Comparison of ENCODE assay signal across 17 cellular contexts in genomic region chr2:26754972-26755670, GRCh38. TPM values are rescaled to one million over a fixed set of nuclear protein-coding genes. Genes with fewer than 3 reads are reported as not detected.
DNase-seq lines count a peak whose midpoint lies in the region; ATAC-seq, FAIRE-seq and TF ChIP-seq lines count a peak whose summit lies in the region.
"Had no signal": no experiment of that assay in that cellular context is flagged by ENCODE, and none has a peak within 500 bp of the region (broad histone marks: within the 10 kb centered on the region; RNA-seq: fewer than 3 reads in every experiment).

No MANE protein-coding gene starts in this region.

- no peaks in the 10 kb centered on the region for H3K36me3 ChIP-seq in CD4-positive, alpha-beta memory T cell (ENCODE audit: insufficient read depth, low read length)
- H3K36me3 ChIP-seq in prostate gland (no peaks in the 10 kb centered on the region), MG63 (no peaks in the 10 kb centered on the region)

- DNase-seq in COLO668 (lab: John Stamatoyannopoulos, UW; ENCODE audit: unreplicated experiment) (peak; percentile 25), HL-60 (ENCODE audit: low read depth in 1 of 2, low spot score in 1 of 2) (peak; percentile 26 to 39), RCC 7860 (ENCODE audit: low spot score) (peak; percentile 80), kidney tubule cell (ENCODE audit: low spot score) (peak; percentile 83), prostate gland (ENCODE audit: low spot score) (no peak), MG63 (no peak)
- no peak for DNase-seq in CD4-positive, alpha-beta memory T cell
- DNase-seq: C1 segment of cervical spinal cord; head of caudate nucleus; left cardiac atrium; stimulated activated CD4-positive, alpha-beta T cell treated with anti-CD3 and anti-CD28 coated beads, Interleukin-2, amount 100 ng/mL, for 48 hours had no signal

- ATAC-seq in HG03565 (IDR thresholded peaks at IDR 0.05; ENCODE audit: unreplicated experiment), result no peak
- ATAC-seq: left cardiac atrium; stimulated activated effector memory CD8-positive, alpha-beta T cell treated with anti-CD3 and anti-CD28 coated beads, Interleukin-12 subunit alpha, Interleukin-12 subunit beta, amount 100 ng/mL, for 72 hours had no signal

- no peak overlapping the region for H3K4me3 Mint-ChIP-seq in CD4-positive, alpha-beta memory T cell
- H3K4me3 Mint-ChIP-seq: activated naive CD4-positive, alpha-beta T cell treated with anti-CD3 and anti-CD28 coated beads, Interleukin-2, amount 50 U/mL, for 24 hours; stimulated activated effector memory CD8-positive, alpha-beta T cell treated with anti-CD3 and anti-CD28 coated beads, Interleukin-12 subunit alpha, Interleukin-12 subunit beta, amount 100 ng/mL, for 72 hours; T-helper 2 cell treated with Interferon-gamma antibody and Interleukin-4, amounts not matched to agents 5 μg/mL and 100 μg/mL, for 36 hours had no signal

- peak overlapping the region in 1 of 7 donors; percentile 48 for H3K27ac Mint-ChIP-seq in CD4-positive, alpha-beta memory T cell
- H3K27ac Mint-ChIP-seq: activated naive CD4-positive, alpha-beta T cell treated with anti-CD3 and anti-CD28 coated beads, Interleukin-2, amount 50 U/mL, for 24 hours; stimulated activated effector memory CD8-positive, alpha-beta T cell treated with anti-CD3 and anti-CD28 coated beads, Interleukin-12 subunit alpha, Interleukin-12 subunit beta, amount 100 ng/mL, for 72 hours; T-helper 2 cell treated with Interferon-gamma antibody and Interleukin-4, amounts not matched to agents 5 μg/mL and 100 μg/mL, for 36 hours had no signal

- H3K4me3 ChIP-seq in HL-60 (replicated peaks; ENCODE audit: insufficient read depth, low read length), result no peak overlapping the region
- H3K4me3 ChIP-seq in CD4-positive, alpha-beta memory T cell (ENCODE audit: low read length in 2 of 2), result no peak overlapping the region
- H3K4me3 ChIP-seq in prostate gland, result no peak overlapping the region
- no peak overlapping the region for H3K4me3 ChIP-seq in MG63

- H3K27me3 Mint-ChIP-seq in CD4-positive, alpha-beta memory T cell, result peaks cover 1 to 3% of the 10 kb centered on the region in 2 donors
- H3K27me3 Mint-ChIP-seq: activated naive CD4-positive, alpha-beta T cell treated with anti-CD3 and anti-CD28 coated beads, Interleukin-2, amount 50 U/mL, for 24 hours had no signal

- no peak for TF ChIP-seq POLR2A in prostate gland (IDR thresholded peaks at IDR 0.05)

- intact Hi-C loops in CD4-positive, alpha-beta memory T cell (cut with micrococcal nuclease), result no loop called here
- intact Hi-C loops in prostate gland (cut with DNase I), result no loop called here

- H3K9me3 ChIP-seq in CD4-positive, alpha-beta memory T cell (ENCODE audit: control insufficient read depth in 1 of 2, low read length in 2 of 2), result no peaks in the 10 kb centered on the region
- H3K9me3 ChIP-seq in prostate gland (no peaks in the 10 kb centered on the region), MG63 (no peaks in the 10 kb centered on the region; the same call in 1 of the 2 replicates)

- H3K27ac ChIP-seq in HL-60 (replicated peaks) (no peak overlapping the region), prostate gland (no peak overlapping the region)
- H3K27ac ChIP-seq in CD4-positive, alpha-beta memory T cell (ENCODE audit: low read depth, low read length), result no peak overlapping the region
- H3K27ac ChIP-seq: RWPE1 had no signal

- FAIRE-seq in RCC 7860 (lab: Jason Lieb, UNC), result peak; percentile 87

- WGBS in prostate gland, result 70% methylated on average over 4 of the region's 4 CpGs

- no peaks in the 10 kb centered on the region for H3K27me3 ChIP-seq in HL-60 (ENCODE audit: insufficient read depth, poor library complexity, severe bottlenecking)
- H3K27me3 ChIP-seq in CD4-positive, alpha-beta memory T cell (ENCODE audit: insufficient read depth, low read length), result no peaks in the 10 kb centered on the region
- H3K27me3 ChIP-seq in prostate gland (replicated peaks; ENCODE audit: insufficient read depth), result no peaks in the 10 kb centered on the region
- H3K27me3 ChIP-seq in MG63, result no peaks in the 10 kb centered on the region

- POLR2A ChIA-PET in CD4-positive, alpha-beta memory T cell (lab: Charles Lee; ENCODE audit: partially characterized antibody), result no interaction called here

- H3K9me3 Mint-ChIP-seq in CD4-positive, alpha-beta memory T cell, result peaks cover 0 to 2% (median 0%) of the 10 kb centered on the region in 8 donors
- H3K9me3 Mint-ChIP-seq: activated naive CD4-positive, alpha-beta T cell treated with anti-CD3 and anti-CD28 coated beads, Interleukin-2, amount 50 U/mL, for 24 hours; stimulated activated effector memory CD8-positive, alpha-beta T cell treated with anti-CD3 and anti-CD28 coated beads, Interleukin-12 subunit alpha, Interleukin-12 subunit beta, amount 100 ng/mL, for 72 hours; T-helper 2 cell treated with Interferon-gamma antibody and Interleukin-4, amounts not matched to agents 5 μg/mL and 100 μg/mL, for 36 hours had no signal

- H3K4me1 Mint-ChIP-seq in CD4-positive, alpha-beta memory T cell, result no peaks in the 10 kb centered on the region
- H3K4me1 Mint-ChIP-seq: activated naive CD4-positive, alpha-beta T cell treated with anti-CD3 and anti-CD28 coated beads, Interleukin-2, amount 50 U/mL, for 24 hours had no signal

- no peaks in the 10 kb centered on the region for H3K36me3 Mint-ChIP-seq in CD4-positive, alpha-beta memory T cell
- H3K36me3 Mint-ChIP-seq: stimulated activated effector memory CD8-positive, alpha-beta T cell treated with anti-CD3 and anti-CD28 coated beads, Interleukin-12 subunit alpha, Interleukin-12 subunit beta, amount 100 ng/mL, for 72 hours had no signal

- no peak for TF ChIP-seq CTCF in HL-60 (IDR thresholded peaks at IDR 0.05; ENCODE audit: insufficient read depth, low read length)
- no peak for TF ChIP-seq CTCF in prostate gland (IDR thresholded peaks at IDR 0.05)

- CTCF ChIA-PET in CD4-positive, alpha-beta memory T cell (lab: Charles Lee; ENCODE audit: partially characterized antibody), result interaction anchor here (0.6 to 6.8 kb wide), 2 partner anchors 11 to 1049 kb away, joined by 3 to 40 read pairs; no protein-coding TSS in a partner anchor

- no peaks in the 10 kb centered on the region for H3K4me1 ChIP-seq in CD4-positive, alpha-beta memory T cell (ENCODE audit: insufficient read depth, low read length)
- no peaks in the 10 kb centered on the region for H3K4me1 ChIP-seq in prostate gland (replicated peaks)

RNA-seq across cellular contexts. Expression of gene SLC35F6, which starts 9.0 kb away (rescaled TPM):
- total RNA-seq in CD4-positive, alpha-beta memory T cell, result 10 to 100 TPM; 20.1 to 22.2 TPM
- 1 to 10 TPM; 4.8 to 6.9 TPM for polyA plus RNA-seq in CD4-positive, alpha-beta memory T cell
- total RNA-seq in prostate gland, result 10 to 100 TPM; 56.6 to 58.6 TPM
- total RNA-seq in MG63 (2014; rRNA removed; shearing (Covaris generic); ENCODE audit: low replicate concordance), result 18.9 and 31.0 TPM in 2 replicates

RNA-seq across cellular contexts. Expression of gene CENPA, which starts 30.7 kb away (rescaled TPM):
- under 1 TPM in 1 of 2 experiments, not detected in 1; 0.32 TPM for total RNA-seq in CD4-positive, alpha-beta memory T cell
- not detected for polyA plus RNA-seq in CD4-positive, alpha-beta memory T cell
- total RNA-seq in prostate gland, result under 1 TPM; 0.23 to 0.68 TPM
- 19.8 and 24.5 TPM in 2 replicates for total RNA-seq in MG63 (2014; rRNA removed; shearing (Covaris generic); ENCODE audit: low replicate concordance)
- total RNA-seq: cardiac septum had no signal

Comparison
In these comparisons a context has a peak if more than half of its experiments do, and no peak if none do; other contexts are left out.
1. DNase-seq: peak in COLO668 (single experiment), HL-60 (2 of 2), RCC 7860 (single experiment) and kidney tubule cell (single experiment); none in CD4-positive, alpha-beta memory T cell (0 of 5), prostate gland (single experiment) and MG63 (single experiment).
2. RNA of gene CENPA, which starts 30.7 kb away (total RNA-seq): 19.8 to 24.5 TPM in MG63; 0.23 to 0.68 TPM in prostate gland and 0.32 TPM in CD4-positive, alpha-beta memory T cell; every median in the first group is over 10 times any median in the second.